Comparison of ENCODE assay signal across 10 cellular contexts in genomic region chr17:57551321-57552079, GRCh38.
DNase-seq lines count a peak whose midpoint lies in the region; ATAC-seq, FAIRE-seq and TF ChIP-seq lines count a peak whose summit lies in the region.
"Had no signal": no experiment of that assay in that cellular context is flagged by ENCODE, and none has a peak within 500 bp of the region (broad histone marks: within the 10 kb centered on the region; RNA-seq: fewer than 3 reads in every experiment).

No MANE protein-coding gene starts in this region.

- H3K4me3 Mint-ChIP-seq in IgD-negative memory B cell, result peak overlapping the region; percentile 64 to 94 (median 85)
- H3K4me3 Mint-ChIP-seq in T-helper 2 cell treated with Interferon-gamma antibody and Interleukin-4, amounts not matched to agents 5 μg/mL and 100 μg/mL, for 36 hours, result no peak overlapping the region
- H3K4me3 Mint-ChIP-seq: stimulated activated naive CD8-positive, alpha-beta T cell treated with anti-CD3 and anti-CD28 coated beads, Interleukin-15, Interleukin-2, amounts not matched to agents 100 ng/mL and 50 ng/mL, for 24 hours had no signal

- no peaks in the 10 kb centered on the region for H3K27me3 ChIP-seq in BE2C
- H3K27me3 ChIP-seq: gastrocnemius medialis had no signal

- peaks cover 3% of the 10 kb centered on the region for H3K36me3 Mint-ChIP-seq in IgD-negative memory B cell
- H3K36me3 Mint-ChIP-seq in T-helper 2 cell treated with Interferon-gamma antibody and Interleukin-4, amounts not matched to agents 5 μg/mL and 100 μg/mL, for 36 hours (ENCODE audit: low read depth), result no peaks in the 10 kb centered on the region

- no peaks in the 10 kb centered on the region for H3K27me3 Mint-ChIP-seq in IgD-negative memory B cell
- no peaks in the 10 kb centered on the region for H3K27me3 Mint-ChIP-seq in T-helper 2 cell treated with Interferon-gamma antibody and Interleukin-4, amounts not matched to agents 5 μg/mL and 100 μg/mL, for 36 hours (ENCODE audit: low read depth)
- H3K27me3 Mint-ChIP-seq: stimulated activated naive CD8-positive, alpha-beta T cell treated with anti-CD3 and anti-CD28 coated beads, Interleukin-15, Interleukin-2, amounts not matched to agents 100 ng/mL and 50 ng/mL, for 24 hours had no signal

- intact Hi-C loops in kidney (cut with DNase I), result no loop called here

- H3K9me3 ChIP-seq in kidney (ENCODE audit: control insufficient read depth in 1 of 2, low read length in 2 of 2), result no peaks in the 10 kb centered on the region
- H3K9me3 ChIP-seq in BE2C, result no peaks in the 10 kb centered on the region
- H3K9me3 ChIP-seq: gastrocnemius medialis had no signal

- no peak for FAIRE-seq in kidney (lab: Jason Lieb, UNC)

- peak overlapping the region; percentile 90 to 100 (median 96) for H3K27ac Mint-ChIP-seq in IgD-negative memory B cell
- H3K27ac Mint-ChIP-seq in T-helper 2 cell treated with Interferon-gamma antibody and Interleukin-4, amounts not matched to agents 5 μg/mL and 100 μg/mL, for 36 hours, result no peak overlapping the region
- H3K27ac Mint-ChIP-seq: stimulated activated naive CD8-positive, alpha-beta T cell treated with anti-CD3 and anti-CD28 coated beads, Interleukin-15, Interleukin-2, amounts not matched to agents 100 ng/mL and 50 ng/mL, for 24 hours had no signal

- POLR2A ChIA-PET in GM10248 (lab: Yijun Ruan, JAX), result interaction anchor here (0.5 to 0.8 kb wide), 2 partner anchors 83 to 122 kb away, joined by 3 to 4 read pairs; no protein-coding TSS in a partner anchor

- H3K4me3 ChIP-seq in kidney (ENCODE audit: low read length in 2 of 2) (no peak overlapping the region), BE2C (ENCODE audit: low read depth, low read length) (no peak overlapping the region)
- H3K4me3 ChIP-seq: gastrocnemius medialis had no signal

- H3K4me1 Mint-ChIP-seq in IgD-negative memory B cell, result peaks cover 56 to 66% (median 61%) of the 10 kb centered on the region in 3 donors
- peaks cover 8% of the 10 kb centered on the region for H3K4me1 Mint-ChIP-seq in T-helper 2 cell treated with Interferon-gamma antibody and Interleukin-4, amounts not matched to agents 5 μg/mL and 100 μg/mL, for 36 hours (ENCODE audit: low read depth)

- H3K27ac ChIP-seq in kidney (ENCODE audit: low read depth in 2 of 2, low read length in 2 of 2), result peak overlapping the region in 1 of 2 donors; percentile 16
- H3K27ac ChIP-seq: gastrocnemius medialis had no signal

- H3K36me3 ChIP-seq in kidney (ENCODE audit: control insufficient read depth in 1 of 2, insufficient read depth in 2 of 2, low read length in 2 of 2), result no peaks in the 10 kb centered on the region
- H3K36me3 ChIP-seq in BE2C, result no peaks in the 10 kb centered on the region
- H3K36me3 ChIP-seq: gastrocnemius medialis had no signal

- peak; percentile 78 for DNase-seq in GM10248 (ENCODE audit: extremely low spot score)
- peak; percentile 81 for DNase-seq in kidney
- DNase-seq in T-helper 2 cell treated with Interferon-gamma antibody and Interleukin-4, amounts not matched to agents 5 μg/mL and 100 μg/mL, for 36 hours (ENCODE audit: low spot score), result no peak
- no peak for DNase-seq in cerebellar nuclear complex (lab: John Stamatoyannopoulos, UW)
- DNase-seq in BE2C, result no peak
- no peak for DNase-seq in DMS114 treated with DMSO at 0.1 percent for 48 hours (lab: John Stamatoyannopoulos, UW; ENCODE audit: unreplicated experiment)

- TF ChIP-seq CTCF in GM10248 (IDR thresholded peaks at IDR 0.05; ENCODE audit: control extremely low read depth, extremely low read depth, low read depth, missing control alignments), result no peak
- TF ChIP-seq CTCF in kidney (IDR thresholded peaks at IDR 0.05; ENCODE audit: borderline replicate concordance, extremely low read depth, insufficient read depth), result no peak
- no peak for TF ChIP-seq CTCF in BE2C (IDR thresholded peaks at IDR 0.05; ENCODE audit: low read depth, low read length)

- peak; percentile 60 for ATAC-seq in GM21381 (IDR thresholded peaks at IDR 0.05; ENCODE audit: unreplicated experiment)

- no peak overlapping the region for H3K9ac ChIP-seq in kidney (ENCODE audit: low read length in 2 of 2)

- H3K4me1 ChIP-seq in kidney (ENCODE audit: control insufficient read depth in 1 of 2, insufficient read depth in 1 of 2, low read depth in 1 of 2, low read length in 2 of 2) (peaks cover 12 to 23% of the 10 kb centered on the region in 2 donors), BE2C (peaks cover 73% of the 10 kb centered on the region)

- H3K9me3 Mint-ChIP-seq in IgD-negative memory B cell, result no peaks in the 10 kb centered on the region
- H3K9me3 Mint-ChIP-seq in T-helper 2 cell treated with Interferon-gamma antibody and Interleukin-4, amounts not matched to agents 5 μg/mL and 100 μg/mL, for 36 hours, result no peaks in the 10 kb centered on the region
- H3K9me3 Mint-ChIP-seq: stimulated activated naive CD8-positive, alpha-beta T cell treated with anti-CD3 and anti-CD28 coated beads, Interleukin-15, Interleukin-2, amounts not matched to agents 100 ng/mL and 50 ng/mL, for 24 hours had no signal

- CTCF ChIA-PET in GM10248 (lab: Yijun Ruan, JAX), result interaction anchor here (0.7 to 4.5 kb wide), 32 partner anchors 8 to 308 kb away, joined by 3 to 29 read pairs (median 4); no protein-coding TSS in a partner anchor

Comparison
In these comparisons a context has a peak if more than half of its experiments do, and no peak if none do; other contexts are left out.
1. DNase-seq: peak in GM10248 (single experiment) and kidney (single experiment); none in T-helper 2 cell treated with Interferon-gamma antibody and Interleukin-4, amounts not matched to agents 5 μg/mL and 100 μg/mL, for 36 hours (single experiment), cerebellar nuclear complex (0 of 2), BE2C (single experiment) and DMS114 treated with DMSO at 0.1 percent for 48 hours (single experiment).